Comparison of ENCODE assay signal across 16 cellular contexts in genomic region chr21:45719177-45719802, GRCh38.
DNase-seq lines count a peak whose midpoint lies in the region; ATAC-seq and TF ChIP-seq lines count a peak whose summit lies in the region.
"Had no signal": no experiment of that assay in that cellular context is flagged by ENCODE, and none has a peak within 500 bp of the region (broad histone marks: within the 10 kb centered on the region; RNA-seq: fewer than 3 reads in every experiment).

No MANE protein-coding gene starts in this region.

- H4K8ac ChIP-seq in trophoblast cell (ENCODE audit: low read depth, low read length) = no peak overlapping the region

- H3K9me3 ChIP-seq in BLaER1 (peaks cover 24% of the 10 kb centered on the region), trophoblast cell (ENCODE audit: insufficient read depth, low read depth, low read length) (no peaks in the 10 kb centered on the region), adrenal gland (replicated peaks in 1 of 3) (no peaks in the 10 kb centered on the region)
- H3K9me3 ChIP-seq: HAP-1 had no signal

- H3K4ac ChIP-seq in trophoblast cell (ENCODE audit: low read depth, low read length) = no peak overlapping the region

- no peak overlapping the region for H2AK5ac ChIP-seq in trophoblast cell (ENCODE audit: low read length)

- H3K27ac ChIP-seq in BLaER1 = no peak overlapping the region
- H3K27ac ChIP-seq in trophoblast cell (ENCODE audit: low read depth, low read length) = no peak overlapping the region
- no peak overlapping the region for H3K27ac ChIP-seq in adrenal gland
- H3K27ac ChIP-seq: HL-60 had no signal

- H3K36me3 ChIP-seq in BLaER1 (peaks cover 25% of the 10 kb centered on the region), trophoblast cell (ENCODE audit: control insufficient read depth in 1 of 2, insufficient read depth in 2 of 2, low read length in 2 of 2) (no peaks in the 10 kb centered on the region), adrenal gland (replicated peaks in 1 of 2) (no peaks in the 10 kb centered on the region)
- H3K36me3 ChIP-seq: HAP-1 had no signal

- peak overlapping the region; percentile 11; the same call in 1 of the 2 replicates for H3K4me2 ChIP-seq in BLaER1
- no peak overlapping the region for H3K4me2 ChIP-seq in trophoblast cell (ENCODE audit: low read length)

- H3K4me1 ChIP-seq in BLaER1 = peaks cover 32% of the 10 kb centered on the region
- H3K4me1 ChIP-seq in trophoblast cell (ENCODE audit: control insufficient read depth in 1 of 2, insufficient read depth in 2 of 2, low read length in 2 of 2) = no peaks in the 10 kb centered on the region
- H3K4me1 ChIP-seq in adrenal gland (replicated peaks in 1 of 2) = no peaks in the 10 kb centered on the region
- H3K4me1 ChIP-seq: HAP-1 had no signal

- no peak for ATAC-seq in HG03280 (IDR thresholded peaks at IDR 0.05; ENCODE audit: unreplicated experiment)
- ATAC-seq: CD8-positive, alpha-beta T cell had no signal

- no peak for TF ChIP-seq POLR2A in adrenal gland (IDR thresholded peaks at IDR 0.05)

- H2BK120ac ChIP-seq in trophoblast cell (ENCODE audit: insufficient read depth, low read length, poor library complexity) = no peak overlapping the region

- no peaks in the 10 kb centered on the region for H3K36me3 Mint-ChIP-seq in immature natural killer cell
- H3K36me3 Mint-ChIP-seq: CD14-positive monocyte; CD8-positive, alpha-beta T cell had no signal

- peaks cover 0 to 6% (median 0%) of the 10 kb centered on the region in 6 donors for H3K9me3 Mint-ChIP-seq in immature natural killer cell

- H3K27me3 Mint-ChIP-seq in immature natural killer cell (ENCODE audit: low read depth in 3 of 3) = peaks cover under 1 to 16% (median 3%) of the 10 kb centered on the region in 3 donors

- H3K4me3 ChIP-seq in BLaER1 (no peak overlapping the region), GM12864 (ENCODE audit: low read depth, low read length) (no peak overlapping the region), trophoblast cell (ENCODE audit: low read depth, low read length) (no peak overlapping the region), adrenal gland (no peak overlapping the region)
- H3K4me3 ChIP-seq: HAP-1 had no signal

- no peak overlapping the region for H2AFZ ChIP-seq in trophoblast cell (ENCODE audit: insufficient read depth, low read length, poor library complexity)

- peaks cover 0 to under 1% of the 10 kb centered on the region in 2 donors for H3K4me1 Mint-ChIP-seq in immature natural killer cell
- H3K4me1 Mint-ChIP-seq: B cell had no signal

- TF ChIP-seq CTCF in GM12864 (IDR thresholded peaks at IDR 0.05; ENCODE audit: low read depth, low read length, missing control alignments) (no peak), adrenal gland (IDR thresholded peaks at IDR 0.05) (no peak)

- H3K27ac Mint-ChIP-seq in immature natural killer cell = no peak overlapping the region
- H3K27ac Mint-ChIP-seq: B cell; CD8-positive, alpha-beta T cell had no signal

- no peak overlapping the region for H3K14ac ChIP-seq in trophoblast cell (ENCODE audit: low read length)

- no peaks in the 10 kb centered on the region for H3K79me1 ChIP-seq in trophoblast cell (ENCODE audit: low read length)

- intact Hi-C loops in adrenal gland (cut with DNase I) = no loop called here

- no peak overlapping the region for H2BK5ac ChIP-seq in trophoblast cell (ENCODE audit: low read depth, low read length, poor library complexity)

- H3K18ac ChIP-seq in trophoblast cell (ENCODE audit: low read length) = no peak overlapping the region

- no peak overlapping the region for H3K9ac ChIP-seq in BLaER1
- H3K9ac ChIP-seq in trophoblast cell (ENCODE audit: low read length) = no peak overlapping the region

- H3K27me3 ChIP-seq in BLaER1 = no peaks in the 10 kb centered on the region
- no peaks in the 10 kb centered on the region for H3K27me3 ChIP-seq in trophoblast cell (ENCODE audit: insufficient read depth, low read length)
- H3K27me3 ChIP-seq in adrenal gland = no peaks in the 10 kb centered on the region

- no peaks in the 10 kb centered on the region for H3K79me2 ChIP-seq in trophoblast cell (ENCODE audit: control insufficient read depth, insufficient read depth, low read length, poor library complexity)

- peak overlapping the region; percentile 80 for H3K23ac ChIP-seq in trophoblast cell (ENCODE audit: low read length)

- H2BK12ac ChIP-seq in trophoblast cell (ENCODE audit: low read length) = no peak overlapping the region

- H4K12ac ChIP-seq in trophoblast cell (ENCODE audit: low read depth, low read length) = no peak overlapping the region

- no peak overlapping the region for H3K4me3 Mint-ChIP-seq in immature natural killer cell
- H3K4me3 Mint-ChIP-seq: B cell; CD14-positive monocyte; CD8-positive, alpha-beta T cell had no signal

- DNase-seq in GM12864 (ENCODE audit: low read depth) (peak; percentile 5), RPMI8226 (peak; percentile 31), trophoblast cell (no peak), adrenal gland (no peak), immature natural killer cell (no peak)
- DNase-seq: CD8-positive, alpha-beta T cell; COR-L47; DND-41; GDM1; GOT3 had no signal

- H4K91ac ChIP-seq in trophoblast cell (ENCODE audit: low read depth, low read length) = no peak overlapping the region

- H4K20me1 ChIP-seq in BLaER1 = peaks cover 37% of the 10 kb centered on the region

- no CpG with 5 or more reads among the region's 6 CpGs for WGBS in trophoblast cell (ENCODE audit: extremely low coverage, insufficient coverage, insufficient read length)
- 72 to 79% (median 75%) methylated on average over 6 of the region's 6 CpGs for WGBS in adrenal gland, 4 donors

Comparison
In these comparisons a context has a peak if more than half of its experiments do, and no peak if none do; other contexts are left out.
1. DNase-seq: peak in GM12864 (single experiment) and RPMI8226 (single experiment); none in trophoblast cell (0 of 2), adrenal gland (0 of 7) and immature natural killer cell (0 of 3).